ENCODE assay signal across 9 cellular contexts in the genomic region with DNA sequence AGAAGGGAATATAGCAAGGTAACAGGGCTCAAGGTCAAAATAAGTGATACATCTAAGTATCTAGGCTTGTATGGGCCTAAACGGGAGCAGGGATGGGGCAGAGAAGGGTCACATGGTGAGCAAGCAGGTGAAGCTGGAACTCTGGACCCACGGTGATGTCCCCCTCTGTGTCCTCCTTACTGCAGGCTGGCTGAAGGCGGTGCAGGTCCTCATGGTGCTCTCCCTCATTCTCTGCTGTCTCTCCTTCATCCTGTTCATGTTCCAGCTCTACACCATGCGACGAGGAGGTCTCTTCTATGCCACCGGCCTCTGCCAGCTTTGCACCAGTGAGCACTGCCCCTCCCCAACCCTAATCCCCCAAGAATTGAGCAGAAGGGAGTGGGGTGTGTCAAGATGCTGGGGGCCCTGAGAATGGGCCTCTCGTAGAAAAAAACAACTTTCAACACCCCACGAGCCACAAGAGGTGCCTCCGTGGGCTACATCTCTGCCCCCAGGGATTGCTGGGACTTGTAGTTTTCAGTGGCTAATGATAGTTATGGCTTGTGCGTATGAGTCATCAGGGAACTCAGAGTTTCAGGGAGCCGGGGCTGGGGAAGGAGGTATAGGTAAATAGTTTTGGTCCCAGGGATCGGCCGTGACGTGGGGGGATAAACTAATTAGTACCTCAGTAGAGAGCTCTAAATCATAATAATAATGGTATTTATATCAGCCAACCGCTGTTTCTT. TPM values are rescaled to one million over a fixed set of nuclear protein-coding genes. Genes with fewer than 3 reads are reported as not detected.
DNase-seq lines count a peak whose midpoint lies in the region; ATAC-seq and TF ChIP-seq lines count a peak whose summit lies in the region.
"Had no signal": no experiment of that assay in that cellular context is flagged by ENCODE, and none has a peak within 500 bp of the region (broad histone marks: within the 10 kb centered on the region; RNA-seq: fewer than 3 reads in every experiment).

No MANE protein-coding gene starts in this region.

- TF ChIP-seq CTCF in fibroblast of pulmonary artery (IDR thresholded peaks at IDR 0.05; ENCODE audit: low read length, missing control alignments) (no peak), spleen (IDR thresholded peaks at IDR 0.05 in 8 of 11, conservative IDR thresholded peaks at IDR 0.05 in 3 of 11) (no peak)

- H3K27me3 Mint-ChIP-seq in CD4-positive, alpha-beta memory T cell: no peaks in the 10 kb centered on the region

- POLR2A ChIA-PET in CD4-positive, alpha-beta memory T cell (lab: Charles Lee; ENCODE audit: partially characterized antibody): interaction anchor here (0.6 to 9.9 kb wide), 8 partner anchors 8 to 316 kb away, joined by 3 to 516 read pairs (median 8); partner anchors contain the start of genes CA11, CARD8, EMP3 and KDELR1

- H3K4me1 ChIP-seq in CD4-positive, alpha-beta memory T cell (ENCODE audit: insufficient read depth, low read length): peaks cover 76% of the 10 kb centered on the region
- H3K4me1 ChIP-seq in spleen: peaks cover 47 to 100% (median 92%) of the 10 kb centered on the region in 6 donors

- intact Hi-C loops in CD4-positive, alpha-beta memory T cell (cut with micrococcal nuclease): no loop called here
- intact Hi-C loops in spleen (cut with DNase I; ENCODE audit: low total_unique reads): no loop called here

- peak; percentile 33 to 79 (median 49) for DNase-seq in CD4-positive, alpha-beta memory T cell
- DNase-seq in activated CD8-positive, alpha-beta memory T cell treated with anti-CD3 and anti-CD28 coated beads for 24 hours: peak; percentile 71
- DNase-seq in fibroblast of pulmonary artery (ENCODE audit: low read depth) (peak; percentile 44), spleen (no peak), ecto neural progenitor cell (ENCODE audit: low spot score) (no peak), NCI-H510A treated with DMSO at 0.1 percent for 48 hours (lab: John Stamatoyannopoulos, UW) (no peak)

- peaks cover 0 to 1% (median 0%) of the 10 kb centered on the region in 8 donors for H3K9me3 Mint-ChIP-seq in CD4-positive, alpha-beta memory T cell

- peaks cover 27 to 53% of the 10 kb centered on the region in 2 donors for H3K36me3 Mint-ChIP-seq in CD4-positive, alpha-beta memory T cell

- peaks cover 35 to 92% (median 59%) of the 10 kb centered on the region in 4 donors for H3K4me1 Mint-ChIP-seq in CD4-positive, alpha-beta memory T cell

- H3K27ac ChIP-seq in CD4-positive, alpha-beta memory T cell (ENCODE audit: low read depth, low read length): peak overlapping the region; percentile 75
- H3K27ac ChIP-seq in KOPT-K1 (ENCODE audit: low read depth, low read length, poor library complexity, severe bottlenecking) (peak overlapping the region; percentile 88), spleen (peak overlapping the region in 7 of 8 donors; percentile 91 to 100 (median 96))

- peak overlapping the region; percentile 82 to 91 (median 87) for H3K4me3 Mint-ChIP-seq in CD4-positive, alpha-beta memory T cell

- CTCF ChIA-PET in CD4-positive, alpha-beta memory T cell (lab: Charles Lee; ENCODE audit: partially characterized antibody): interaction anchor here (8.2 kb wide), 1 partner anchor 9 kb away, joined by 278 read pairs; a partner anchor contains a TSS

- no peaks in the 10 kb centered on the region for H3K9me3 ChIP-seq in CD4-positive, alpha-beta memory T cell (ENCODE audit: control insufficient read depth in 1 of 2, low read length in 2 of 2)
- H3K9me3 ChIP-seq in KOPT-K1 (ENCODE audit: insufficient read depth, low read length, poor library complexity, severe bottlenecking): peaks cover 11% of the 10 kb centered on the region
- H3K9me3 ChIP-seq in spleen: peaks cover 0 to 5% (median 0%) of the 10 kb centered on the region in 8 donors

- 60 to 65% (median 64%) methylated on average over 15 of the region's 15 CpGs for WGBS in spleen, 5 donors

- no peaks in the 10 kb centered on the region for H3K27me3 ChIP-seq in CD4-positive, alpha-beta memory T cell (ENCODE audit: insufficient read depth, low read length)
- H3K27me3 ChIP-seq in spleen (replicated peaks in 1 of 7): no peaks in the 10 kb centered on the region

- H3K36me3 ChIP-seq in CD4-positive, alpha-beta memory T cell (ENCODE audit: insufficient read depth, low read length): peaks cover 31% of the 10 kb centered on the region
- H3K36me3 ChIP-seq in KOPT-K1 (ENCODE audit: insufficient read depth, low read length): no peaks in the 10 kb centered on the region
- H3K36me3 ChIP-seq in spleen: peaks cover 0 to 41% (median 3%) of the 10 kb centered on the region in 6 donors

- ATAC-seq in GM21529 (IDR thresholded peaks at IDR 0.05; ENCODE audit: unreplicated experiment): no peak

- peak overlapping the region; percentile 52 to 55 for H3K4me3 ChIP-seq in CD4-positive, alpha-beta memory T cell (ENCODE audit: low read length in 2 of 2)
- no peak overlapping the region for H3K4me3 ChIP-seq in fibroblast of pulmonary artery (replicated peaks; ENCODE audit: low read depth, low read length)
- H3K4me3 ChIP-seq in spleen: peak overlapping the region in 5 of 8 donors; percentile 37 to 70 (median 49)

- H3K27ac Mint-ChIP-seq in CD4-positive, alpha-beta memory T cell: peak overlapping the region; percentile 91 to 99 (median 97)

- TF ChIP-seq POLR2A in spleen (IDR thresholded peaks at IDR 0.05): no peak

RNA-seq across cellular contexts. Expression of gene EMP3, which starts 4.0 kb away (rescaled TPM):
- total RNA-seq in CD4-positive, alpha-beta memory T cell: 100 to 1,000 TPM; 293 to 294 TPM
- 1,000 to 10,000 TPM; 1,097 to 1,108 TPM for polyA plus RNA-seq in CD4-positive, alpha-beta memory T cell
- 10 to 100 TPM; 33.2 to 95.8 (median 73.2) TPM for total RNA-seq in spleen
- 100 to 1,000 TPM in 2 of 3 donors, 10 to 100 TPM in 1; 89.5 to 149 (median 122) TPM for polyA plus RNA-seq in spleen

RNA-seq across cellular contexts. Expression of gene TMEM143, which starts 34.4 kb away (rescaled TPM):
- total RNA-seq in CD4-positive, alpha-beta memory T cell: 10 to 100 TPM; 27.6 to 31.8 TPM
- polyA plus RNA-seq in CD4-positive, alpha-beta memory T cell: 1 to 10 TPM; 3.8 to 8.2 TPM
- total RNA-seq in spleen: 10 to 100 TPM in 4 of 7 donors, 1 to 10 TPM in 3; 8.7 to 14.8 (median 12.5) TPM
- polyA plus RNA-seq in spleen: 1 to 10 TPM; 5.8 to 7.7 (median 7.0) TPM

RNA-seq across cellular contexts. Expression of gene SYNGR4, which starts 34.8 kb away (rescaled TPM):
- not detected for total RNA-seq in CD4-positive, alpha-beta memory T cell
- polyA plus RNA-seq in CD4-positive, alpha-beta memory T cell: not detected
- total RNA-seq in spleen: not detected
- under 1 TPM in 1 of 3 donors, not detected in 2; 0.09 TPM for polyA plus RNA-seq in spleen
- total RNA-seq: liver had no signal

RNA-seq across cellular contexts. Expression of gene ZNF114, which starts 59.4 kb away (rescaled TPM):
- under 1 TPM in 1 of 2 experiments, not detected in 1; 0.36 TPM for total RNA-seq in CD4-positive, alpha-beta memory T cell
- polyA plus RNA-seq in CD4-positive, alpha-beta memory T cell: not detected
- 1 to 10 TPM in 5 of 7 donors, under 1 TPM in 2; 0.54 to 2.3 (median 1.1) TPM for total RNA-seq in spleen
- polyA plus RNA-seq in spleen: under 1 TPM; 0.28 to 0.90 (median 0.36) TPM

Comparison
In these comparisons a context has a peak if more than half of its experiments do, and no peak if none do; other contexts are left out.
1. DNase-seq: peak in CD4-positive, alpha-beta memory T cell (5 of 5), activated CD8-positive, alpha-beta memory T cell treated with anti-CD3 and anti-CD28 coated beads for 24 hours (single experiment) and fibroblast of pulmonary artery (single experiment); none in spleen (single experiment), ecto neural progenitor cell (single experiment) and NCI-H510A treated with DMSO at 0.1 percent for 48 hours (single experiment).
2. Peak in every context shown above with its lines, with median percentiles within 50 percentile points of each other: H3K27ac ChIP-seq.